In the genomic region with DNA sequence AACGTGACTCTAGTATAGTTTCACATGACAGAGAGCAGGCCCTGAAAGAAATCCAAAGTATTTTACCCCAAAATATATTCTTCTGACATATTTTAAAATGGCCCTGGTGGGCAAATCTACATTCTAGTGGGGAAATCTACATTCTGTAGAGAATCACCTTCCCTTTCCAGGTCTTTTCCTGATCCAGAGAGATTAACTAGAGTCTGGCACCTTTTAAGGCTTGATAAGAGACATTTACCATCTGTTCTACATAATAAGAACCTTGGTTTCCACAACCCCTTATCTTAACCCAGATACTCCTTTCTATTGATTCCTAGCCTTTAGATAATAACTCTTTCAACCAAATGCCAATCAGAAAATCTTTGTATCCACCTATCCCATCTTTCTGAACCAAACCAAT, we compare ENCODE assay signal across 27 cellular contexts. TPM values are rescaled to one million over a fixed set of nuclear protein-coding genes. Genes with fewer than 3 reads are reported as not detected.
"Had no signal": no experiment of that assay in that cellular context is flagged by ENCODE, and none has a peak within 500 bp of the region (broad histone marks: within the 10 kb centered on the region; RNA-seq: fewer than 3 reads in every experiment).

No MANE protein-coding gene starts in this region.

- H3K9me3 ChIP-seq: ascending aorta, body of pancreas had no signal

- H3K27me3 ChIP-seq: ascending aorta, body of pancreas had no signal

- H3K36me3 ChIP-seq: ascending aorta had no signal

- H3K4me3 ChIP-seq: ascending aorta, body of pancreas had no signal

- H3K27ac Mint-ChIP-seq: activated CD4-positive, alpha-beta memory T cell treated with anti-CD3 and anti-CD28 coated beads for 36 hours; activated CD4-positive, alpha-beta T cell treated with anti-CD3 and anti-CD28 coated beads, Interleukin-2, amount 10 ng/mL, durations not matched to agents 7 days and 5 days; activated naive CD4-positive, alpha-beta T cell treated with anti-CD3 and anti-CD28 coated beads, Interleukin-2, amount 50 U/mL, for 72 hours; activated naive CD8-positive, alpha-beta T cell treated with anti-CD3 and anti-CD28 coated beads, Interleukin-2, amount 50 U/mL, for 24 hours; T-helper 17 cell had no signal

- H3K27me3 Mint-ChIP-seq: activated CD4-positive, alpha-beta memory T cell treated with anti-CD3 and anti-CD28 coated beads for 36 hours; activated CD4-positive, alpha-beta T cell treated with anti-CD3 and anti-CD28 coated beads, Interleukin-2, amount 10 ng/mL, durations not matched to agents 7 days and 5 days had no signal

- H3K36me3 Mint-ChIP-seq: activated CD4-positive, alpha-beta memory T cell treated with anti-CD3 and anti-CD28 coated beads for 36 hours; activated naive CD4-positive, alpha-beta T cell treated with anti-CD3 and anti-CD28 coated beads, Interleukin-2, amount 50 U/mL, for 72 hours had no signal

- H3K27ac ChIP-seq: ascending aorta, body of pancreas had no signal

- H3K9me3 Mint-ChIP-seq: activated CD4-positive, alpha-beta memory T cell treated with anti-CD3 and anti-CD28 coated beads for 36 hours; activated CD4-positive, alpha-beta T cell treated with anti-CD3 and anti-CD28 coated beads, Interleukin-2, amount 10 ng/mL, durations not matched to agents 7 days and 5 days; activated naive CD4-positive, alpha-beta T cell treated with anti-CD3 and anti-CD28 coated beads, Interleukin-2, amount 50 U/mL, for 72 hours; activated naive CD8-positive, alpha-beta T cell treated with anti-CD3 and anti-CD28 coated beads, Interleukin-2, amount 50 U/mL, for 24 hours; activated T-cell treated with anti-CD3 and anti-CD28 coated beads, Interleukin-2, amount 50 U/mL, for 4 hours had no signal

- DNase-seq: activated CD4-positive, alpha-beta memory T cell treated with anti-CD3 and anti-CD28 coated beads for 36 hours; activated CD4-positive, alpha-beta T cell treated with anti-CD3 and anti-CD28 coated beads, Interleukin-2, amount 10 ng/mL, durations not matched to agents 7 days and 5 days; activated CD4-positive, CD25-positive, alpha-beta regulatory T cell; activated CD8-positive, alpha-beta memory T cell treated with anti-CD3 and anti-CD28 coated beads for 24 hours; activated effector memory CD4-positive, alpha-beta T cell treated with anti-CD3 and anti-CD28 coated beads, Interleukin-2, amount 50 U/mL, for 16 hours; activated naive CD4-positive, alpha-beta T cell treated with Interleukin-2 at 50 U/mL for 16 hours; activated naive CD8-positive, alpha-beta T cell treated with anti-CD3 and anti-CD28 coated beads, Interleukin-2, amount 50 U/mL, for 24 hours; activated T-cell treated with anti-CD3 and anti-CD28 coated beads, Interleukin-2, amount 50 U/mL, for 4 hours; amniotic stem cell; body of pancreas; central memory CD4-positive, alpha-beta T cell; Karpas-422; MM.1S; NCI-H1105 treated with DMSO at 0.1 percent for 48 hours; NCI-H1436 treated with DMSO at 0.1 percent for 48 hours; NCI-H187; NCI-H2081; NCI-H2227 treated with DMSO at 0.1 percent for 48 hours; NCI-H510A; NCI-H748 treated with DMSO at 0.1 percent for 48 hours; SIG-M5; T-helper 17 cell; T-helper 9 cell had no signal

- H3K4me1 Mint-ChIP-seq: activated CD4-positive, alpha-beta T cell treated with anti-CD3 and anti-CD28 coated beads, Interleukin-2, amount 10 ng/mL, durations not matched to agents 7 days and 5 days; activated naive CD8-positive, alpha-beta T cell treated with anti-CD3 and anti-CD28 coated beads, Interleukin-2, amount 50 U/mL, for 24 hours; T-helper 17 cell had no signal

- H3K4me1 ChIP-seq: ascending aorta, body of pancreas had no signal

- H3K4me3 Mint-ChIP-seq: activated CD4-positive, alpha-beta memory T cell treated with anti-CD3 and anti-CD28 coated beads for 36 hours; activated CD4-positive, alpha-beta T cell treated with anti-CD3 and anti-CD28 coated beads, Interleukin-2, amount 10 ng/mL, durations not matched to agents 7 days and 5 days; activated naive CD8-positive, alpha-beta T cell treated with anti-CD3 and anti-CD28 coated beads, Interleukin-2, amount 50 U/mL, for 24 hours; activated T-cell treated with anti-CD3 and anti-CD28 coated beads, Interleukin-2, amount 50 U/mL, for 4 hours; T-helper 17 cell had no signal

RNA-seq across cellular contexts. Expression of a gene that starts 17.0 kb away (rescaled TPM):
- total RNA-seq: activated CD4-positive, alpha-beta memory T cell treated with anti-CD3 and anti-CD28 coated beads for 36 hours; activated CD4-positive, alpha-beta T cell treated with anti-CD3 and anti-CD28 coated beads, Interleukin-2, amount 10 ng/mL, durations not matched to agents 7 days and 5 days; ascending aorta; OCI-LY7; RPMI7951; T-helper 17 cell had no signal
